ENCODE assay signal across 11 cellular contexts in genomic region chr19:15650123-15650522, GRCh38. TPM values are rescaled to one million over a fixed set of nuclear protein-coding genes. Genes with fewer than 3 reads are reported as not detected.
"Had no signal": no experiment of that assay in that cellular context is flagged by ENCODE, and none has a peak within 500 bp of the region (broad histone marks: within the 10 kb centered on the region; RNA-seq: fewer than 3 reads in every experiment).

No MANE protein-coding gene starts in this region.

RNA-seq across cellular contexts. Expression of gene CYP4F3, which starts 9.4 kb away (rescaled TPM):
- total RNA-seq: OCI-LY7, PC-3, Right ventricle myocardium inferior, RPMI7951, SJCRH30, SJSA1, SK-MEL-5 had no signal

RNA-seq across cellular contexts. Expression of gene CYP4F12, which starts 22.8 kb away (rescaled TPM):
- total RNA-seq: PC-3, RPMI7951, SJCRH30, SJSA1, SK-MEL-5 had no signal
- polyA plus RNA-seq: SK-N-SH had no signal

RNA-seq across cellular contexts. Expression of gene CYP4F8, which starts 35.1 kb away (rescaled TPM):
- total RNA-seq: OCI-LY7, PC-3, PC-9, Peyer's patch, Right ventricle myocardium inferior, Right ventricle myocardium superior, RPMI7951, SJCRH30, SJSA1, SK-MEL-5 had no signal
- polyA plus RNA-seq: SK-N-SH had no signal
